18 cellular contexts compared by ENCODE assay signal in genomic region chr1:177343445-177343844, GRCh38.
DNase-seq lines count a peak whose midpoint lies in the region; ATAC-seq and TF ChIP-seq lines count a peak whose summit lies in the region.
"Had no signal": no experiment of that assay in that cellular context is flagged by ENCODE, and none has a peak within 500 bp of the region (broad histone marks: within the 10 kb centered on the region; RNA-seq: fewer than 3 reads in every experiment).

No MANE protein-coding gene starts in this region.

- H3K36me3 ChIP-seq in testis (ENCODE audit: low read depth, missing control alignments) = no peaks in the 10 kb centered on the region
- H3K36me3 ChIP-seq: BLaER1 treated with 17β-estradiol and CSF1 and Interleukin-3, amounts not matched to agents 10 nM and 100 nM had no signal

- H3K27ac ChIP-seq in testis = no peak overlapping the region
- H3K27ac ChIP-seq: BLaER1 treated with 17β-estradiol and CSF1 and Interleukin-3, amounts not matched to agents 10 nM and 100 nM; KMS-11 had no signal

- WGBS in testis, 2 donors = 58 to 68% methylated on average over 5 of the region's 5 CpGs

- intact Hi-C loops in testis (cut with DNase I; ENCODE audit: low total_unique reads) (no loop called here), left ventricle myocardium superior (cut with micrococcal nuclease) (no loop called here)

- no peaks in the 10 kb centered on the region for H3K4me1 ChIP-seq in testis
- H3K4me1 ChIP-seq: BLaER1 treated with 17β-estradiol and CSF1 and Interleukin-3, amounts not matched to agents 10 nM and 100 nM had no signal

- H3K4me3 ChIP-seq in testis = no peak overlapping the region
- H3K4me3 ChIP-seq: BLaER1 treated with 17β-estradiol and CSF1 and Interleukin-3, amounts not matched to agents 10 nM and 100 nM had no signal

- no peaks in the 10 kb centered on the region for H3K9me3 ChIP-seq in testis
- H3K9me3 ChIP-seq: BLaER1 treated with 17β-estradiol and CSF1 and Interleukin-3, amounts not matched to agents 10 nM and 100 nM had no signal

- TF ChIP-seq POLR2A in testis (IDR thresholded peaks at IDR 0.05) = no peak

- H3K27me3 ChIP-seq in testis = no peaks in the 10 kb centered on the region
- H3K27me3 ChIP-seq: BLaER1 treated with 17β-estradiol and CSF1 and Interleukin-3, amounts not matched to agents 10 nM and 100 nM had no signal

- TF ChIP-seq CTCF in testis (IDR thresholded peaks at IDR 0.05) = no peak

- DNase-seq in NCI-H82 (lab: John Stamatoyannopoulos, UW) (peak; percentile 58), NCI-H82 treated with DMSO at 0.1 percent for 48 hours (lab: John Stamatoyannopoulos, UW; ENCODE audit: unreplicated experiment) (no peak), NCI-H69 (lab: John Stamatoyannopoulos, UW) (peak; percentile 28), left kidney (ENCODE audit: low read depth, low spot score) (peak; percentile 59), AML-193 (lab: John Stamatoyannopoulos, UW) (no peak), testis (no peak), left ventricle myocardium superior (no peak), COLO668 (lab: John Stamatoyannopoulos, UW; ENCODE audit: unreplicated experiment) (no peak)
- DNase-seq: CD8-positive, alpha-beta T cell; GOT3; NCI-H1048; NCI-H1436; NCI-H1930; NCI-H345; NCI-H524 treated with DMSO at 0.1 percent for 48 hours had no signal

- no peak for ATAC-seq in left ventricle myocardium superior
- ATAC-seq: CD8-positive, alpha-beta T cell; Right ventricle myocardium inferior had no signal

Comparison
In these comparisons a context has a peak if more than half of its experiments do, and no peak if none do; other contexts are left out.
1. DNase-seq: peak in NCI-H82 (single experiment), NCI-H69 (single experiment) and left kidney (single experiment); none in NCI-H82 treated with DMSO at 0.1 percent for 48 hours (single experiment), AML-193 (0 of 2), testis (single experiment), left ventricle myocardium superior (single experiment) and COLO668 (single experiment).